Comparison of ENCODE assay signal across 13 cellular contexts in genomic region chr5:74415695-74416102, GRCh38.
DNase-seq lines count a peak whose midpoint lies in the region; ATAC-seq and TF ChIP-seq lines count a peak whose summit lies in the region.
"Had no signal": no experiment of that assay in that cellular context is flagged by ENCODE, and none has a peak within 500 bp of the region (broad histone marks: within the 10 kb centered on the region; RNA-seq: fewer than 3 reads in every experiment).

No MANE protein-coding gene starts in this region.

- no peaks in the 10 kb centered on the region for H3K36me3 Mint-ChIP-seq in endothelial cell (ENCODE audit: low read depth, unreplicated experiment)

- no CpG with 5 or more reads among the region's 7 CpGs for WGBS in neuronal stem cell (ENCODE audit: extremely low coverage in 2 of 2, insufficient read length in 2 of 2, insufficient replicate concordance in 1 of 2), 2 donors

- H3K18ac ChIP-seq in neuronal stem cell (ENCODE audit: low read length): no peak overlapping the region

- no peak overlapping the region for H2BK120ac ChIP-seq in neuronal stem cell (ENCODE audit: low read depth, low read length)

- H2BK12ac ChIP-seq in neuronal stem cell (ENCODE audit: low read length): no peak overlapping the region

- no peaks in the 10 kb centered on the region for H3K9me3 Mint-ChIP-seq in endothelial cell (ENCODE audit: unreplicated experiment)
- H3K9me3 Mint-ChIP-seq: CD4-positive, alpha-beta T cell had no signal

- H3K9ac ChIP-seq in neuronal stem cell (ENCODE audit: low read depth, low read length, poor library complexity): no peak overlapping the region

- H3K27me3 ChIP-seq in neuronal stem cell (ENCODE audit: control insufficient read depth in 3 of 3, insufficient read depth in 3 of 3, low read depth in 1 of 3, low read length in 3 of 3): no peaks in the 10 kb centered on the region
- H3K27me3 ChIP-seq: adrenal gland had no signal

- no peaks in the 10 kb centered on the region for H3K9me3 ChIP-seq in neuronal stem cell (replicated peaks in 1 of 2; ENCODE audit: control insufficient read depth in 2 of 2, insufficient read depth in 1 of 2, low read depth in 1 of 2, low read length in 2 of 2)
- H3K9me3 ChIP-seq: adrenal gland had no signal

- H3K4me1 Mint-ChIP-seq in endothelial cell (ENCODE audit: unreplicated experiment): peaks cover 82% of the 10 kb centered on the region

- no peak overlapping the region for H2BK15ac ChIP-seq in neuronal stem cell (ENCODE audit: low read length)

- no peak overlapping the region for H3K23ac ChIP-seq in neuronal stem cell (ENCODE audit: low read depth, low read length, poor library complexity)

- no peaks in the 10 kb centered on the region for H3K36me3 ChIP-seq in neuronal stem cell (replicated peaks in 1 of 2; ENCODE audit: control insufficient read depth in 2 of 2, insufficient read depth in 2 of 2, low read length in 2 of 2)
- H3K36me3 ChIP-seq: adrenal gland had no signal

- H3K14ac ChIP-seq in neuronal stem cell (ENCODE audit: low read length): no peak overlapping the region

- H3K27me3 Mint-ChIP-seq in endothelial cell (ENCODE audit: unreplicated experiment): no peaks in the 10 kb centered on the region
- H3K27me3 Mint-ChIP-seq: CD4-positive, alpha-beta T cell had no signal

- ATAC-seq in HG03571 (IDR thresholded peaks at IDR 0.05; ENCODE audit: unreplicated experiment) (no peak), HG02973 (IDR thresholded peaks at IDR 0.05; ENCODE audit: unreplicated experiment) (no peak)

- no peak overlapping the region for H3K4me3 ChIP-seq in neuronal stem cell (ENCODE audit: low read length in 2 of 2)
- H3K4me3 ChIP-seq: adrenal gland had no signal

- no peak overlapping the region for H2BK5ac ChIP-seq in neuronal stem cell (ENCODE audit: low read length)

- H3K4me3 Mint-ChIP-seq in endothelial cell (ENCODE audit: unreplicated experiment): no peak overlapping the region
- H3K4me3 Mint-ChIP-seq: CD4-positive, alpha-beta T cell had no signal

- H4K91ac ChIP-seq in neuronal stem cell (ENCODE audit: low read depth, low read length, poor library complexity): no peak overlapping the region

- H3K4me2 ChIP-seq in neuronal stem cell (ENCODE audit: insufficient read depth, low read length, poor library complexity, severe bottlenecking): no peak overlapping the region

- peak overlapping the region; percentile 96 for H3K27ac Mint-ChIP-seq in endothelial cell (ENCODE audit: unreplicated experiment)
- H3K27ac Mint-ChIP-seq: CD4-positive, alpha-beta T cell had no signal

- no peak overlapping the region for H3K4ac ChIP-seq in neuronal stem cell (ENCODE audit: low read length)

- TF ChIP-seq CTCF in endothelial cell (IDR thresholded peaks at IDR 0.05; ENCODE audit: unreplicated experiment): no peak

- H2AFZ ChIP-seq in neuronal stem cell (ENCODE audit: low read length): peak overlapping the region; percentile 81

- H2AK5ac ChIP-seq in neuronal stem cell (ENCODE audit: low read depth, low read length): no peak overlapping the region

- H3K27ac ChIP-seq in neuronal stem cell (replicated peaks; ENCODE audit: low read length): no peak overlapping the region
- H3K27ac ChIP-seq: adrenal gland had no signal

- DNase-seq in HT-29 (ENCODE audit: low spot score) (peak; percentile 73), NCI-H82 treated with DMSO at 0.1 percent for 48 hours (lab: John Stamatoyannopoulos, UW; ENCODE audit: unreplicated experiment) (peak; percentile 59), endothelial cell (ENCODE audit: low spot score) (peak; percentile 35), neuronal stem cell (ENCODE audit: low spot score) (no peak), NCI-H2107 (lab: John Stamatoyannopoulos, UW) (no peak)
- DNase-seq: activated T-cell treated with anti-CD3 and anti-CD28 coated beads for 4 hours; CD4-positive, alpha-beta T cell; effector CD8-positive, alpha-beta T cell; head of caudate nucleus; NCI-H1930 had no signal

- H4K8ac ChIP-seq in neuronal stem cell (ENCODE audit: low read depth, low read length): no peak overlapping the region

- no peaks in the 10 kb centered on the region for H3K79me1 ChIP-seq in neuronal stem cell (ENCODE audit: low read depth, low read length)

- H3K4me1 ChIP-seq in neuronal stem cell (ENCODE audit: control insufficient read depth in 2 of 2, insufficient read depth in 1 of 2, low read depth in 1 of 2, low read length in 2 of 2): peaks cover 13 to 29% of the 10 kb centered on the region in 2 donors
- H3K4me1 ChIP-seq: adrenal gland had no signal

Comparison
In these comparisons a context has a peak if more than half of its experiments do, and no peak if none do; other contexts are left out.
1. DNase-seq: peak in HT-29 (single experiment), NCI-H82 treated with DMSO at 0.1 percent for 48 hours (single experiment) and endothelial cell (single experiment); none in neuronal stem cell (single experiment) and NCI-H2107 (single experiment).